In the genomic region with DNA sequence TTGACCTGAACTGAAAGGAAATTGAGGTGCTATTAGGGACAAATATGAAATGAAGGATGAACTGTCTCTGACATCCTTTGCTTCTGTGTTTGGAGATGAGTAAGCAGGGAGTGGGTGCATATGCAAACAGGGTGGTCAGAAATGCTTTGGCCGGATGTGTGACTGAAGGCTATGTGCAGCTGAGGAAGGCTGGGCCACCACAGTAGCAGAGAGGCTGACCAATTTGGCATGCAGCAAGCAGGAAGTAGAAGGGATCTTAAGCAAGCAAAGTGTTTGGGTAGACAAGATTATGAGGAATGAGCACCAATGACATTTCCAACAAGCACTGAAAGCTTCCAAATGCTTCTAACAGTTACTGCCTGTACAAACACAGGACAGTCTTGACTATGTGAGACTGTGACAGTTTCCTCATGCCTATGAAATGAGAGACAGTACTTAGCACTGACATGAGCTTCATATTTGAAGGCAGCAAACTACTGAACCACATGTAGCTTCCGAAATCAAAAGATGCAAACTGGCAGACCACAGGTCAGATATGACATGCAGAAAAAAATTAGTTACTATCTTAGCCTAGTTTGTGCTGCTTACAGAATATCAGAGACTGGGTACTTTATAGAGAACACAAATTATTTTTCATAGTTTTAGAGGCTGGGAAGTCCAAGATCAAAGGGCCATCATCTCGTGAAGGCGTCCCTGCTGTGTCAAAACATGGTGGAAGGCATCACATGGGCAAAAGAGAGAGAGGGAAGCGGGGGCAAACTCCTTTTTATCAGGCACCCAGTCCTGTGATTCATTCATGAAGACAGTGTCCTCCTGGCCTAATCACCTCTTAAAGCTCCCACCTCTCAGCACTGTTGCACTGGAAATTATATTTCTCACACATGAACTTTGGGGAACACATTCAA, we compare ENCODE assay signal across 8 cellular contexts.
A peak's percentile ranks its signal among the peaks of the same experiment; 100 is the strongest.
DNase-seq lines count a peak whose midpoint lies in the region; ATAC-seq and TF ChIP-seq lines count a peak whose summit lies in the region.

No MANE protein-coding gene starts in this region.

- in situ Hi-C loops in GM18951 (cut with MboI; ENCODE audit: low sequenced_read_pairs, unreplicated experiment) = no loop called here

- H3K4me1 ChIP-seq in BLaER1 treated with 17β-estradiol and CSF1 and Interleukin-3, amounts not matched to agents 10 nM and 100 nM = peaks cover 28 to 52% (median 34%) of the 10 kb centered on the region in 10 experiments
- H3K4me1 ChIP-seq in duodenal mucosa (ENCODE audit: control insufficient read depth in 1 of 2, insufficient read depth in 2 of 2, low read length in 2 of 2) = peaks cover 22 to 42% of the 10 kb centered on the region in 2 donors

- H3K27ac ChIP-seq in BLaER1 treated with 17β-estradiol and CSF1 and Interleukin-3, amounts not matched to agents 10 nM and 100 nM = peak overlapping the region in 7 of 11 experiments; percentile 10 to 82 (median 64); a peak in 12 of 22 replicates
- H3K27ac ChIP-seq in RWPE1 = peak overlapping the region; percentile 59
- no peak overlapping the region for H3K27ac ChIP-seq in duodenal mucosa (ENCODE audit: low read depth, low read length)

- DNase-seq in RWPE1 (ENCODE audit: low spot score) = peak; percentile 24
- DNase-seq in pons (ENCODE audit: low spot score) = peak; percentile 52
- no peak for DNase-seq in NCI-H446 treated with DMSO at 0.1 percent for 48 hours (lab: John Stamatoyannopoulos, UW)
- DNase-seq in SHP77 treated with DMSO at 0.1 percent for 48 hours (lab: John Stamatoyannopoulos, UW) = no peak

- peak overlapping the region; percentile 77 to 96 (median 87) for H3K4me2 ChIP-seq in BLaER1 treated with 17β-estradiol and CSF1 and Interleukin-3, amounts not matched to agents 10 nM and 100 nM

- H3K9ac ChIP-seq in BLaER1 treated with 17β-estradiol and CSF1 and Interleukin-3, amounts not matched to agents 10 nM and 100 nM = peak overlapping the region in 4 of 11 experiments; percentile 1 to 84 (median 64); a peak in 8 of 22 replicates
- H3K9ac ChIP-seq in duodenal mucosa (ENCODE audit: low read depth in 1 of 2, low read length in 2 of 2) = no peak overlapping the region

- H4K20me1 ChIP-seq in BLaER1 treated with 17β-estradiol and CSF1 and Interleukin-3, amounts not matched to agents 10 nM and 100 nM = peaks cover 0 to 12% (median 8%) of the 10 kb centered on the region in 11 experiments; a peak in 16 of 22 replicates

- no peaks in the 10 kb centered on the region for H3K27me3 ChIP-seq in BLaER1 treated with 17β-estradiol and CSF1 and Interleukin-3, amounts not matched to agents 10 nM and 100 nM
- no peaks in the 10 kb centered on the region for H3K27me3 ChIP-seq in duodenal mucosa (ENCODE audit: control insufficient read depth in 1 of 2, insufficient read depth in 2 of 2, low read length in 2 of 2)

- H3K4me3 ChIP-seq in BLaER1 treated with 17β-estradiol and CSF1 and Interleukin-3, amounts not matched to agents 10 nM and 100 nM = peak overlapping the region in 2 of 10 experiments; percentile 6 to 12; a peak in 4 of 20 replicates
- peak overlapping the region; percentile 13 to 37 for H3K4me3 ChIP-seq in duodenal mucosa (ENCODE audit: low read depth in 1 of 2, low read length in 2 of 2)

- no peak for TF ChIP-seq CTCF in RWPE1 (conservative IDR thresholded peaks at IDR 0.05; ENCODE audit: low read depth)

- CTCF ChIA-PET in RWPE1 (lab: Yijun Ruan, JAX) = no interaction called here

- POLR2A ChIA-PET in RWPE1 (lab: Yijun Ruan, JAX; ENCODE audit: low non-redundant PET) = no interaction called here

- TF ChIP-seq POLR2A in GM18951 (IDR thresholded peaks at IDR 0.05; ENCODE audit: extremely low read depth, insufficient read depth, insufficient read length) = peak; percentile 45

- H3K36me3 ChIP-seq in BLaER1 treated with 17β-estradiol and CSF1 and Interleukin-3, amounts not matched to agents 10 nM and 100 nM = peaks cover 3 to 14% (median 9%) of the 10 kb centered on the region in 11 experiments; a peak in 14 of 22 replicates
- H3K36me3 ChIP-seq in duodenal mucosa (ENCODE audit: control insufficient read depth in 1 of 2, insufficient read depth in 2 of 2, low read length in 2 of 2) = no peaks in the 10 kb centered on the region

- peak; percentile 70 for ATAC-seq in HG03095 (IDR thresholded peaks at IDR 0.05; ENCODE audit: unreplicated experiment)

- no peaks in the 10 kb centered on the region for H3K9me3 ChIP-seq in BLaER1 treated with 17β-estradiol and CSF1 and Interleukin-3, amounts not matched to agents 10 nM and 100 nM (replicated peaks in 1 of 11)
- H3K9me3 ChIP-seq in duodenal mucosa (ENCODE audit: control insufficient read depth in 1 of 2, low read length in 2 of 2) = no peaks in the 10 kb centered on the region

Comparison
In these comparisons a context has a peak if more than half of its experiments do, and no peak if none do; other contexts are left out.
1. DNase-seq: peak in RWPE1 (single experiment) and pons (single experiment); none in NCI-H446 treated with DMSO at 0.1 percent for 48 hours (single experiment) and SHP77 treated with DMSO at 0.1 percent for 48 hours (single experiment).